Comparison of ENCODE assay signal across 11 cellular contexts in the genomic region with DNA sequence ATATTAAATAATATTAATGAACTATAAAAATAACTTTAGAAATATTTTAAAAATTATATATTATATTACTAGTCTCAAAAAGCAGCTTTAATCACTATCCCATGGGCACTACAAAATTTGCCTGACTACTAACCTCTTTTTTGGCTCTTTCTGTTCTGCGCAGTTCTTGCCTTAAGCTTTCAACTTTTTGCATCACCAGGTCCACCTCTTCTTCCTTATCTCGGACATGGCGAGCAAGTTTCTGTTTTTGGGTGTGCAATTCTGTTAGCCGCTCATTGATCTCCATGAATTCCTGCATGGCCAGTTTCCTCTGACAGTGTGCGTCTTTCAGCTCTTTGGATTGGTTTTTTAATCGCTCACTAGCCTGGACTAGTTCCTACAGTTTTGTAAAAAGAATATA.
"Had no signal": no experiment of that assay in that cellular context is flagged by ENCODE, and none has a peak within 500 bp of the region (broad histone marks: within the 10 kb centered on the region; RNA-seq: fewer than 3 reads in every experiment).

No MANE protein-coding gene starts in this region.

- DNase-seq: GM23248, GOT3, H7, HFFc6, IMR-90, KBM-7 had no signal

- H2AFZ ChIP-seq: GM23248 had no signal

- H3K9me3 Mint-ChIP-seq: HFFc6 had no signal

- H3K4me3 ChIP-seq: GM23248, HAP-1 had no signal

- ATAC-seq: HCT116, HepG2 had no signal

- H3K9ac ChIP-seq: GM23248, KMS-11 had no signal

- H3K27ac Mint-ChIP-seq: HFFc6 had no signal

- H3K4me2 ChIP-seq: KMS-11 had no signal

- H3K9me3 ChIP-seq: HAP-1 had no signal

- H3K4me3 Mint-ChIP-seq: HFFc6 had no signal

- H3K27ac ChIP-seq: GM23248, HL-60, KMS-11 had no signal

- H3K4me1 ChIP-seq: HAP-1 had no signal

- FAIRE-seq: HepG2 had no signal
